ENCODE assay signal across 7 cellular contexts in the genomic region with DNA sequence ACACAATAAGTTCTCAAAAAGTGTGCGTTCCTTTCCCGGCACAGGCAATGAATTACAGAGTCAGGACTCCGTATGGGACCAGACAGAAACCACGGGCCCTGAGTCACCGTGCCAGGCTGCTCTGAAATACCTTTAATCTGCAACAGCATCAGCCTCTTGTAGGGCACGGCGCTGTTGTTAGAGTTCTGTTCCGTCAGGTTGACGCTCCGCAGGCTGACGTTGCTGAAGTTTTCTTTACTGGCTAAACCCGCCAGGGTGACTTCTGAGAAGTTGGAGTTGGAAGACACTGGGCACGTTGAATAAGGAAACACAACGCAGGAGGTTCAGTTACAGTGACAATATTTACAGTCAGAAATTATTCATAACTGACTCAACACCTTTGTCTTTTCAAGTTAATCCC.
DNase-seq lines count a peak whose midpoint lies in the region; ATAC-seq and TF ChIP-seq lines count a peak whose summit lies in the region.
"Not testable (repeated sequence)": the region's sequence is repeated elsewhere in the genome, so short reads cannot be mapped to it uniquely, and the experiment has no call there.

No MANE protein-coding gene starts in this region.

- H3K4me1 ChIP-seq in foreskin keratinocyte; naive thymus-derived CD4-positive, alpha-beta T cell (ENCODE audit: control insufficient read depth in 2 of 2, insufficient read depth in 2 of 2, low read length in 2 of 2): not testable (repeated sequence)

- POLR2A ChIA-PET in T-cell (lab: Charles Lee); activated CD8-positive, alpha-beta T cell treated with anti-CD3 and anti-CD28 coated beads, Interleukin-2, amount 10 ng/mL, durations not matched to agents 7 days and 5 days (lab: Charles Lee); naive thymus-derived CD4-positive, alpha-beta T cell (lab: Charles Lee): not testable (repeated sequence)

- DNase-seq in LHCN-M2 (ENCODE audit: low read depth): peak; percentile 39
- not testable (repeated sequence) for DNase-seq in T-cell; activated CD8-positive, alpha-beta T cell treated with anti-CD3 and anti-CD28 coated beads, Interleukin-2, amount 10 ng/mL, durations not matched to agents 7 days and 5 days; foreskin keratinocyte; naive thymus-derived CD4-positive, alpha-beta T cell; stimulated activated naive B cell treated with anti-CD40 and anti-IgM and Interleukin-4, amounts not matched to agents 10 μg/mL and 1 μg/mL and 100 μg/mL, for 72 hours
- peak; percentile 46 for DNase-seq in astrocyte of the hippocampus (ENCODE audit: low read depth, low spot score)

- peaks cover 79% of the 10 kb centered on the region for H3K36me3 Mint-ChIP-seq in T-cell
- H3K36me3 Mint-ChIP-seq in activated CD8-positive, alpha-beta T cell treated with anti-CD3 and anti-CD28 coated beads, Interleukin-2, amount 10 ng/mL, durations not matched to agents 7 days and 5 days (ENCODE audit: low read depth): peaks cover 44% of the 10 kb centered on the region
- H3K36me3 Mint-ChIP-seq in naive thymus-derived CD4-positive, alpha-beta T cell: peaks cover 24 to 83% (median 44%) of the 10 kb centered on the region in 5 donors
- not testable (repeated sequence) for H3K36me3 Mint-ChIP-seq in stimulated activated naive B cell treated with anti-CD40 and anti-IgM and Interleukin-4, amounts not matched to agents 10 μg/mL and 1 μg/mL and 100 μg/mL, for 72 hours

- not testable (repeated sequence) for H3K4me3 Mint-ChIP-seq in T-cell; activated CD8-positive, alpha-beta T cell treated with anti-CD3 and anti-CD28 coated beads, Interleukin-2, amount 10 ng/mL, durations not matched to agents 7 days and 5 days; naive thymus-derived CD4-positive, alpha-beta T cell; stimulated activated naive B cell treated with anti-CD40 and anti-IgM and Interleukin-4, amounts not matched to agents 10 μg/mL and 1 μg/mL and 100 μg/mL, for 72 hours

- H3K9me3 ChIP-seq in naive thymus-derived CD4-positive, alpha-beta T cell (ENCODE audit: control insufficient read depth in 2 of 3, low read length in 3 of 3): not testable (repeated sequence)

- peaks cover 0 to 70% (median 8%) of the 10 kb centered on the region in 3 experiments for H3K36me3 ChIP-seq in naive thymus-derived CD4-positive, alpha-beta T cell (ENCODE audit: control insufficient read depth in 2 of 3, insufficient read depth in 3 of 3, low read length in 3 of 3)

- CTCF ChIA-PET in T-cell (lab: Charles Lee): interaction anchor here in 1 of 2 donors (1.0 kb wide), 1 partner anchor 8 kb away, joined by 3 read pairs; no protein-coding TSS in a partner anchor
- CTCF ChIA-PET in activated CD8-positive, alpha-beta T cell treated with anti-CD3 and anti-CD28 coated beads, Interleukin-2, amount 10 ng/mL, durations not matched to agents 7 days and 5 days (lab: Charles Lee): interaction anchor here (3.1 kb wide), 1 partner anchor 8 kb away, joined by 35 read pairs; no protein-coding TSS in a partner anchor
- CTCF ChIA-PET in naive thymus-derived CD4-positive, alpha-beta T cell (lab: Charles Lee): not testable (repeated sequence)

- TF ChIP-seq CTCF in foreskin keratinocyte (conservative IDR thresholded peaks at IDR 0.05): not testable (repeated sequence)

- ATAC-seq in T-cell (replicated peaks in 1 of 4) (peak; percentile 45 to 75 (median 67)), foreskin keratinocyte (peak; percentile 68)
- ATAC-seq in activated CD8-positive, alpha-beta T cell treated with anti-CD3 and anti-CD28 coated beads, Interleukin-2, amount 10 ng/mL, durations not matched to agents 7 days and 5 days: peak; percentile 36
- ATAC-seq in naive thymus-derived CD4-positive, alpha-beta T cell: peak; percentile 49
- ATAC-seq in stimulated activated naive B cell treated with anti-CD40 and anti-IgM and Interleukin-4, amounts not matched to agents 10 μg/mL and 1 μg/mL and 100 μg/mL, for 72 hours (replicated peaks): not testable (repeated sequence)

- H3K4me1 Mint-ChIP-seq in T-cell: peaks cover 4 to 19% (median 19%) of the 10 kb centered on the region in 3 donors
- H3K4me1 Mint-ChIP-seq in activated CD8-positive, alpha-beta T cell treated with anti-CD3 and anti-CD28 coated beads, Interleukin-2, amount 10 ng/mL, durations not matched to agents 7 days and 5 days (ENCODE audit: low read depth): peaks cover 44% of the 10 kb centered on the region
- H3K4me1 Mint-ChIP-seq in naive thymus-derived CD4-positive, alpha-beta T cell: peaks cover 6 to 32% (median 21%) of the 10 kb centered on the region in 7 donors
- peaks cover 14 to 24% of the 10 kb centered on the region in 2 donors for H3K4me1 Mint-ChIP-seq in stimulated activated naive B cell treated with anti-CD40 and anti-IgM and Interleukin-4, amounts not matched to agents 10 μg/mL and 1 μg/mL and 100 μg/mL, for 72 hours

- H3K27ac ChIP-seq in foreskin keratinocyte; naive thymus-derived CD4-positive, alpha-beta T cell (ENCODE audit: low read depth, low read length): not testable (repeated sequence)

- not testable (repeated sequence) for H3K27me3 Mint-ChIP-seq in T-cell; activated CD8-positive, alpha-beta T cell treated with anti-CD3 and anti-CD28 coated beads, Interleukin-2, amount 10 ng/mL, durations not matched to agents 7 days and 5 days (ENCODE audit: low read depth); naive thymus-derived CD4-positive, alpha-beta T cell; stimulated activated naive B cell treated with anti-CD40 and anti-IgM and Interleukin-4, amounts not matched to agents 10 μg/mL and 1 μg/mL and 100 μg/mL, for 72 hours

- H3K9me3 Mint-ChIP-seq in T-cell; naive thymus-derived CD4-positive, alpha-beta T cell; stimulated activated naive B cell treated with anti-CD40 and anti-IgM and Interleukin-4, amounts not matched to agents 10 μg/mL and 1 μg/mL and 100 μg/mL, for 72 hours: not testable (repeated sequence)
- peaks cover 13% of the 10 kb centered on the region for H3K9me3 Mint-ChIP-seq in activated CD8-positive, alpha-beta T cell treated with anti-CD3 and anti-CD28 coated beads, Interleukin-2, amount 10 ng/mL, durations not matched to agents 7 days and 5 days (ENCODE audit: insufficient read depth)

- intact Hi-C loops in naive thymus-derived CD4-positive, alpha-beta T cell (cut with micrococcal nuclease): not testable (repeated sequence)

- H3K4me3 ChIP-seq in naive thymus-derived CD4-positive, alpha-beta T cell (ENCODE audit: low read length): not testable (repeated sequence)

- H3K27me3 ChIP-seq in foreskin keratinocyte; naive thymus-derived CD4-positive, alpha-beta T cell (ENCODE audit: control insufficient read depth in 2 of 2, insufficient read depth in 2 of 2, low read length in 2 of 2): not testable (repeated sequence)

- not testable (repeated sequence) for H3K27ac Mint-ChIP-seq in T-cell; activated CD8-positive, alpha-beta T cell treated with anti-CD3 and anti-CD28 coated beads, Interleukin-2, amount 10 ng/mL, durations not matched to agents 7 days and 5 days; naive thymus-derived CD4-positive, alpha-beta T cell
- H3K27ac Mint-ChIP-seq in stimulated activated naive B cell treated with anti-CD40 and anti-IgM and Interleukin-4, amounts not matched to agents 10 μg/mL and 1 μg/mL and 100 μg/mL, for 72 hours: peak overlapping the region; percentile 56
